Comparison of ENCODE assay signal across 2 cellular contexts in the genomic region with DNA sequence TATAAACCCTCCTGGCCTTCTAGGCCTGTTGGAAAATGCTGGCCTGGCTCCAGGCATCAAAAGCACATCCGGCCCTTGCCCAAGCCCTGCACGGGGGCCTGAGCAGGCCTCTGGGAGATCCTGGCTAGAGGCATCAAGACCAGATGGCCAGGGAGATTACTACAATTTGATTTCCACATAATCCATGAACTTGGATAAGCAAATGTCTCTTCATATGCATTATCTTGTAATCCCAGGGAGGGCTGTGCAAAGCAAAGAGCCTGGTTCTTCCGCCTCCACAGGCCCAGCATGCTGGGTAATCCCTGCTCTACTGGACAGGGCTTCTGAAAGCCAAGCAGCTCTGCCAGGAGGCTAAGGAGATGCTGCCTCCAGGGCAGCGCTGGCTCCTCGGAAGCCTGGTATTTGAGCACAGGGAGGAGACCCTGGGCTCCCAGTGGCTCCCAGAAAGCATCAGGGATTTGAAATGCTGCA.
TF ChIP-seq lines count a peak whose summit lies in the region.

No MANE protein-coding gene starts in this region.

TF ChIP-seq in A549, 52 proteins besides CTCF, POLR2A, EP300 and RAD21 (continued from another document):
- no peak for TF ChIP-seq USF2 (IDR thresholded peaks at IDR 0.05)
- TF ChIP-seq NFE2L2 (conservative IDR thresholded peaks at IDR 0.05; ENCODE audit: low read length) = no peak
- TF ChIP-seq EHF (CRISPR knock-in tag; IDR thresholded peaks at IDR 0.05) = no peak
- TF ChIP-seq TP53 (CRISPR knock-in tag; IDR thresholded peaks at IDR 0.05) = no peak
- TF ChIP-seq BCL3 (IDR thresholded peaks at IDR 0.05) = no peak
- no peak for TF ChIP-seq HOXA7 (CRISPR knock-in tag; IDR thresholded peaks at IDR 0.05)
- no peak for TF ChIP-seq CHD4 (IDR thresholded peaks at IDR 0.05; ENCODE audit: borderline replicate concordance)
- no peak for TF ChIP-seq ZSCAN20 (CRISPR knock-in tag; IDR thresholded peaks at IDR 0.05)
- TF ChIP-seq FOSL2 (IDR thresholded peaks at IDR 0.05) = no peak
- no peak for TF ChIP-seq FOSL2 (CRISPR knock-in tag; IDR thresholded peaks at IDR 0.05)
- no peak for TF ChIP-seq ZC3H11A (IDR thresholded peaks at IDR 0.05)
- TF ChIP-seq FOXS1 (CRISPR knock-in tag; IDR thresholded peaks at IDR 0.05) = no peak
- TF ChIP-seq NR3C1 (IDR thresholded peaks at IDR 0.05) = no peak
- TF ChIP-seq, protein P1, sequence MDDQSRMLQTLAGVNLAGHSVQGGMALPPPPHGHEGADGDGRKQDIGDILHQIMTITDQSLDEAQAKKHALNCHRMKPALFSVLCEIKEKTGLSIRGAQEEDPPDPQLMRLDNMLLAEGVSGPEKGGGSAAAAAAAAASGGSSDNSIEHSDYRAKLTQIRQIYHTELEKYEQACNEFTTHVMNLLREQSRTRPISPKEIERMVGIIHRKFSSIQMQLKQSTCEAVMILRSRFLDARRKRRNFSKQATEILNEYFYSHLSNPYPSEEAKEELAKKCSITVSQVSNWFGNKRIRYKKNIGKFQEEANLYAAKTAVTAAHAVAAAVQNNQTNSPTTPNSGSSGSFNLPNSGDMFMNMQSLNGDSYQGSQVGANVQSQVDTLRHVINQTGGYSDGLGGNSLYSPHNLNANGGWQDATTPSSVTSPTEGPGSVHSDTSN (IDR thresholded peaks at IDR 0.05) = no peak
- no peak for TF ChIP-seq ZFP36 (IDR thresholded peaks at IDR 0.05; ENCODE audit: borderline replicate concordance, partially characterized antibody)
- no peak for TF ChIP-seq KDM1A (IDR thresholded peaks at IDR 0.05; ENCODE audit: low read depth)
- no peak for TF ChIP-seq RFX5 (IDR thresholded peaks at IDR 0.05)
- TF ChIP-seq CHD2 (IDR thresholded peaks at IDR 0.05; ENCODE audit: low read length, partially characterized antibody) = no peak
- no peak for TF ChIP-seq KDM5A (IDR thresholded peaks at IDR 0.05)

TF ChIP-seq in SK-N-SH, 30 proteins besides CTCF, POLR2A, EP300 and RAD21 (continued from another document):
- no peak for TF ChIP-seq POLR2AphosphoS5 (IDR thresholded peaks at IDR 0.05; ENCODE audit: low read depth, low read length)
- TF ChIP-seq CHD2 (IDR thresholded peaks at IDR 0.05; ENCODE audit: low read length, partially characterized antibody) = peak; percentile 59
- no peak for TF ChIP-seq ELF1 (IDR thresholded peaks at IDR 0.05)
